Comparison of ENCODE assay signal across 22 cellular contexts in genomic region chr15:70186152-70186551, GRCh38.
DNase-seq lines count a peak whose midpoint lies in the region; ATAC-seq, FAIRE-seq and TF ChIP-seq lines count a peak whose summit lies in the region.
"Had no signal": no experiment of that assay in that cellular context is flagged by ENCODE, and none has a peak within 500 bp of the region (broad histone marks: within the 10 kb centered on the region; RNA-seq: fewer than 3 reads in every experiment).

No MANE protein-coding gene starts in this region.

- in situ Hi-C loops in mammary epithelial cell (cut with MboI; ENCODE audit: low sequenced_read_pairs in 2 of 2) = no loop called here
- in situ Hi-C loops in G401 (cut with HindIII; ENCODE audit: low sequenced_read_pairs) = no loop called here

- BruUV-seq in MCF 10A (replicated peaks; lab: Mats Ljungman, UMichigan) (no TSS peak), mammary epithelial cell (replicated peaks; lab: Mats Ljungman, UMichigan) (no TSS peak)

- no peak for TF ChIP-seq POLR2A in thyroid gland (IDR thresholded peaks at IDR 0.05)

- no peaks in the 10 kb centered on the region for H4K20me1 ChIP-seq in mammary epithelial cell (ENCODE audit: insufficient read depth, low read length)

- dilution Hi-C loops in mammary epithelial cell (cut with HindIII; ENCODE audit: low sequenced_read_pairs) = no loop called here

- H3K9me3 Mint-ChIP-seq in MCF 10A (ENCODE audit: unreplicated experiment) (no peaks in the 10 kb centered on the region), mesothelial cell of epicardium (peaks cover 1% of the 10 kb centered on the region)
- H3K9me3 Mint-ChIP-seq: activated CD4-positive, alpha-beta memory T cell treated with anti-CD3 and anti-CD28 coated beads, Interleukin-2, amount 10 ng/mL, durations not matched to agents 7 days and 5 days; activated naive CD4-positive, alpha-beta T cell treated with anti-CD3 and anti-CD28 coated beads for 36 hours had no signal

- H3K27me3 ChIP-seq in mammary epithelial cell (ENCODE audit: insufficient read depth, low read length) (no peaks in the 10 kb centered on the region), thyroid gland (no peaks in the 10 kb centered on the region)
- H3K27me3 ChIP-seq: right atrium auricular region, tibial artery had no signal

- H3K79me2 ChIP-seq in mammary epithelial cell (ENCODE audit: insufficient read depth, low read length) = no peaks in the 10 kb centered on the region

- H3K27ac ChIP-seq in mammary epithelial cell (ENCODE audit: insufficient read depth, low read depth, low read length) = no peak overlapping the region
- no peak overlapping the region for H3K27ac ChIP-seq in thyroid gland
- H3K27ac ChIP-seq: C4-2B, right atrium auricular region, tibial artery had no signal

- H3K27ac Mint-ChIP-seq in MCF 10A (ENCODE audit: low read depth, unreplicated experiment) (peak overlapping the region; percentile 24), mesothelial cell of epicardium (peak overlapping the region; percentile 45)
- H3K27ac Mint-ChIP-seq: activated CD4-positive, alpha-beta memory T cell treated with anti-CD3 and anti-CD28 coated beads, Interleukin-2, amount 10 ng/mL, durations not matched to agents 7 days and 5 days; activated naive CD4-positive, alpha-beta T cell treated with anti-CD3 and anti-CD28 coated beads for 36 hours; stimulated activated naive B cell treated with anti-CD40 and anti-IgM and Interleukin-4, amounts not matched to agents 10 μg/mL and 1 μg/mL and 100 μg/mL, for 72 hours had no signal

- H3K4me3 ChIP-seq in mammary epithelial cell (replicated peaks in 1 of 3; ENCODE audit: insufficient read depth in 1 of 3, low read depth in 2 of 3, low read length in 3 of 3) = no peak overlapping the region
- H3K4me3 ChIP-seq in thyroid gland (replicated peaks in 1 of 3) = no peak overlapping the region
- H3K4me3 ChIP-seq: right atrium auricular region, tibial artery had no signal

- H3K4me1 ChIP-seq in mammary epithelial cell (ENCODE audit: insufficient read depth, low read length) (no peaks in the 10 kb centered on the region), thyroid gland (peaks cover 2 to 10% of the 10 kb centered on the region in 2 donors)
- H3K4me1 ChIP-seq: right atrium auricular region had no signal

- intact Hi-C loops in MCF 10A (cut with micrococcal nuclease) (no loop called here), mammary epithelial cell (cut with micrococcal nuclease) (no loop called here), thyroid gland (cut with DNase I) (no loop called here)

- H3K27me3 Mint-ChIP-seq in MCF 10A (ENCODE audit: insufficient read depth, unreplicated experiment) (peaks cover 11% of the 10 kb centered on the region), mesothelial cell of epicardium (ENCODE audit: low read depth) (peaks cover 20% of the 10 kb centered on the region)

- CTCF ChIA-PET in MCF 10A (lab: Yijun Ruan, JAX) (no interaction called here), mammary epithelial cell (lab: Charles Lee; ENCODE audit: low non-redundant PET) (no interaction called here)

- H3K36me3 ChIP-seq in mammary epithelial cell (ENCODE audit: insufficient read depth, low read length) (no peaks in the 10 kb centered on the region), thyroid gland (no peaks in the 10 kb centered on the region)
- H3K36me3 ChIP-seq: right atrium auricular region, tibial artery had no signal

- DNase-seq in MCF 10A (ENCODE audit: unreplicated experiment) (no peak), mammary epithelial cell (no peak), NCI-H82 treated with DMSO at 0.1 percent for 48 hours (lab: John Stamatoyannopoulos, UW; ENCODE audit: unreplicated experiment) (peak; percentile 88), mesothelial cell of epicardium (ENCODE audit: low spot score in 2 of 2, unreplicated experiment in 2 of 2) (no peak), G401 (ENCODE audit: low spot score) (no peak), GM19239 (ENCODE audit: insufficient read length, low spot score) (no peak), thyroid gland (no peak)
- DNase-seq: activated CD4-positive, alpha-beta memory T cell treated with anti-CD3 and anti-CD28 coated beads, Interleukin-2, amount 10 ng/mL, durations not matched to agents 7 days and 5 days; activated naive CD4-positive, alpha-beta T cell treated with anti-CD3 and anti-CD28 coated beads for 36 hours; activated T-cell treated with anti-CD3 and anti-CD28 coated beads, Interleukin-2, amount 50 U/mL, for 1 hour; anterior cingulate cortex; IMR-90; midbrain; NCI-H2029; PC-3; SIG-M5; stimulated activated naive B cell treated with anti-CD40 and anti-IgM and Interleukin-4, amounts not matched to agents 10 μg/mL and 1 μg/mL and 100 μg/mL, for 72 hours; tibial artery had no signal

- POLR2A ChIA-PET in MCF 10A (lab: Yijun Ruan, JAX) = no interaction called here

- H3K4me2 ChIP-seq in mammary epithelial cell (ENCODE audit: insufficient read depth, low read depth, low read length) = no peak overlapping the region

- peaks cover 6% of the 10 kb centered on the region for H3K4me1 Mint-ChIP-seq in MCF 10A (ENCODE audit: insufficient read depth, unreplicated experiment)
- H3K4me1 Mint-ChIP-seq in mesothelial cell of epicardium = peaks cover 38% of the 10 kb centered on the region
- H3K4me1 Mint-ChIP-seq: activated CD4-positive, alpha-beta memory T cell treated with anti-CD3 and anti-CD28 coated beads, Interleukin-2, amount 10 ng/mL, durations not matched to agents 7 days and 5 days had no signal

- H3K4me3 Mint-ChIP-seq in MCF 10A (ENCODE audit: unreplicated experiment) = no peak overlapping the region
- no peak overlapping the region for H3K4me3 Mint-ChIP-seq in mesothelial cell of epicardium
- H3K4me3 Mint-ChIP-seq: activated CD4-positive, alpha-beta memory T cell treated with anti-CD3 and anti-CD28 coated beads, Interleukin-2, amount 10 ng/mL, durations not matched to agents 7 days and 5 days; activated naive CD4-positive, alpha-beta T cell treated with anti-CD3 and anti-CD28 coated beads for 36 hours; stimulated activated naive B cell treated with anti-CD40 and anti-IgM and Interleukin-4, amounts not matched to agents 10 μg/mL and 1 μg/mL and 100 μg/mL, for 72 hours had no signal

- no peak for TF ChIP-seq CTCF in MCF 10A (IDR thresholded peaks at IDR 0.05; ENCODE audit: unreplicated experiment)
- no peak for TF ChIP-seq CTCF in mammary epithelial cell (conservative IDR thresholded peaks at IDR 0.05 in 1 of 2, IDR thresholded peaks at IDR 0.05 in 1 of 2; ENCODE audit: extremely low read depth in 1 of 2, insufficient read depth in 1 of 2, low read depth in 1 of 2, low read length in 2 of 2)
- no peak for TF ChIP-seq CTCF in mesothelial cell of epicardium (IDR thresholded peaks at IDR 0.05; ENCODE audit: unreplicated experiment)
- TF ChIP-seq CTCF in thyroid gland (IDR thresholded peaks at IDR 0.05) = no peak

- no peak overlapping the region for H3K9ac ChIP-seq in mammary epithelial cell (ENCODE audit: insufficient read depth, low read length)

- no peak for ATAC-seq in HG02884 (IDR thresholded peaks at IDR 0.05; ENCODE audit: unreplicated experiment)
- ATAC-seq: HCT116, PC-3 had no signal

- no peak for FAIRE-seq in GM19239 (lab: Jason Lieb, UNC)

- H3K36me3 Mint-ChIP-seq in MCF 10A (ENCODE audit: insufficient read depth, unreplicated experiment) = no peaks in the 10 kb centered on the region
- no peaks in the 10 kb centered on the region for H3K36me3 Mint-ChIP-seq in mesothelial cell of epicardium
- H3K36me3 Mint-ChIP-seq: stimulated activated naive B cell treated with anti-CD40 and anti-IgM and Interleukin-4, amounts not matched to agents 10 μg/mL and 1 μg/mL and 100 μg/mL, for 72 hours had no signal

- no peak overlapping the region for H2AFZ ChIP-seq in mammary epithelial cell (ENCODE audit: low read depth, low read length)

- H3K9me3 ChIP-seq in mammary epithelial cell (replicated peaks; ENCODE audit: insufficient read depth, low read length) = no peaks in the 10 kb centered on the region
- no peaks in the 10 kb centered on the region for H3K9me3 ChIP-seq in thyroid gland
- H3K9me3 ChIP-seq: right atrium auricular region, tibial artery had no signal

- WGBS in mammary epithelial cell (ENCODE audit: low coverage, missing lambda C conversion rate) = 100% methylated on average over 2 of the region's 6 CpGs
- WGBS in thyroid gland, 2 donors = 92 to 95% methylated on average over 6 of the region's 6 CpGs
